ENCODE assay signal across 14 cellular contexts in genomic region chr1:119660253-119661078, GRCh38. TPM values are rescaled to one million over a fixed set of nuclear protein-coding genes. Genes with fewer than 3 reads are reported as not detected.
DNase-seq lines count a peak whose midpoint lies in the region; ATAC-seq, FAIRE-seq and TF ChIP-seq lines count a peak whose summit lies in the region.
"Had no signal": no experiment of that assay in that cellular context is flagged by ENCODE, and none has a peak within 500 bp of the region (broad histone marks: within the 10 kb centered on the region; RNA-seq: fewer than 3 reads in every experiment).

No MANE protein-coding gene starts in this region.

- no peaks in the 10 kb centered on the region for H3K9me3 Mint-ChIP-seq in CD4-positive, alpha-beta T cell

- H3K4me3 ChIP-seq in liver (ENCODE audit: low read depth in 1 of 3, low read length in 3 of 3) = peak overlapping the region in 1 of 3 donors; percentile 17
- no peak overlapping the region for H3K4me3 ChIP-seq in heart right ventricle
- H3K4me3 ChIP-seq: HAP-1, K562 had no signal

- intact Hi-C loops in CD4-positive, alpha-beta T cell (cut with DNase I, micrococcal nuclease) = no loop called here
- intact Hi-C loops in heart right ventricle (cut with DNase I) = loop anchor here in 2 of 10 donors (5.0 kb wide), 1 partner anchor 48 kb away; no protein-coding TSS in a partner anchor

- peak; percentile 57 for ATAC-seq in GM21737 (IDR thresholded peaks at IDR 0.05; ENCODE audit: unreplicated experiment)
- peak; percentile 52 for ATAC-seq in HG03460 (IDR thresholded peaks at IDR 0.05; ENCODE audit: unreplicated experiment)
- ATAC-seq in CD4-positive, alpha-beta T cell (ENCODE audit: poor library complexity) = no peak
- no peak for ATAC-seq in heart right ventricle
- ATAC-seq: K562 had no signal

- CTCF ChIA-PET in CD4-positive, alpha-beta T cell (lab: Charles Lee) = interaction anchor here (1.5 kb wide), 1 partner anchor 9 kb away, joined by 3 read pairs; no protein-coding TSS in a partner anchor

- H3K4me1 ChIP-seq in liver (ENCODE audit: control insufficient read depth in 4 of 4, insufficient read depth in 4 of 4, low read length in 3 of 4) (peaks cover 0 to 16% (median 6%) of the 10 kb centered on the region in 4 donors), heart right ventricle (peaks cover 0 to 13% (median 0%) of the 10 kb centered on the region in 9 donors)

- no peak overlapping the region for H3K4me3 Mint-ChIP-seq in CD4-positive, alpha-beta T cell

- H3K9ac ChIP-seq in liver (ENCODE audit: low read depth in 1 of 2, low read length in 2 of 2) = peak overlapping the region in 1 of 2 donors; percentile 39

- peak; percentile 17 to 34 for TF ChIP-seq RAD21 in liver (IDR thresholded peaks at IDR 0.05)

- 38% methylated on average over 5 of the region's 5 CpGs for WGBS in liver
- WGBS in heart right ventricle, 2 donors = 79 to 81% methylated on average over 5 of the region's 5 CpGs

- DNase-seq in GM18507 (ENCODE audit: extremely low spot score, insufficient read length, low read depth) (no peak), germinal center (ENCODE audit: low spot score) (no peak), hippocampal formation (lab: John Stamatoyannopoulos, UW) (no peak), heart right ventricle (no peak)
- no peak for DNase-seq in CD4-positive, alpha-beta T cell
- DNase-seq: amniotic stem cell; NCI-H226; stimulated activated CD4-positive, alpha-beta T cell treated with anti-CD3 and anti-CD28 coated beads, Interleukin-2, amount 100 ng/mL, for 24 hours; substantia nigra had no signal

- H3K27ac ChIP-seq in liver (ENCODE audit: low read depth in 1 of 2, low read length in 2 of 2) = peak overlapping the region; percentile 54 to 56
- no peak overlapping the region for H3K27ac ChIP-seq in CD4-positive, alpha-beta T cell (ENCODE audit: low read depth, low read length)
- H3K27ac ChIP-seq in heart right ventricle = peak overlapping the region in 1 of 10 donors; percentile 5

- no peaks in the 10 kb centered on the region for H3K27me3 ChIP-seq in liver (ENCODE audit: control insufficient read depth in 4 of 4, insufficient read depth in 4 of 4, low read length in 3 of 4)
- peaks cover 8% of the 10 kb centered on the region for H3K27me3 ChIP-seq in CD4-positive, alpha-beta T cell (ENCODE audit: control insufficient read depth, insufficient read depth, low read length)
- H3K27me3 ChIP-seq in heart right ventricle = no peaks in the 10 kb centered on the region

- POLR2A ChIA-PET in CD4-positive, alpha-beta T cell (lab: Charles Lee) = no interaction called here

- peak; percentile 91 for FAIRE-seq in GM18507 (lab: Jason Lieb, UNC)
- FAIRE-seq: K562 had no signal

- H3K36me3 Mint-ChIP-seq in CD4-positive, alpha-beta T cell (ENCODE audit: low read depth) = no peaks in the 10 kb centered on the region

- H3K36me3 ChIP-seq in liver (ENCODE audit: control insufficient read depth in 4 of 4, insufficient read depth in 3 of 4, low read depth in 1 of 4, low read length in 3 of 4) = no peaks in the 10 kb centered on the region
- H3K36me3 ChIP-seq in heart right ventricle = no peaks in the 10 kb centered on the region
- H3K36me3 ChIP-seq: HAP-1 had no signal

- TF ChIP-seq CTCF in liver (IDR thresholded peaks at IDR 0.05; ENCODE audit: low read depth, low read length, missing input control) (no peak), heart right ventricle (IDR thresholded peaks at IDR 0.05) (no peak)
- TF ChIP-seq CTCF in CD4-positive, alpha-beta T cell (IDR thresholded peaks at IDR 0.05) = no peak

- peaks cover 36% of the 10 kb centered on the region for H3K27me3 Mint-ChIP-seq in CD4-positive, alpha-beta T cell

- H3K27ac Mint-ChIP-seq in CD4-positive, alpha-beta T cell = no peak overlapping the region

- H3K9me3 ChIP-seq in liver (ENCODE audit: control insufficient read depth in 4 of 4, low read length in 3 of 4) = no peaks in the 10 kb centered on the region
- H3K9me3 ChIP-seq in CD4-positive, alpha-beta T cell (ENCODE audit: control insufficient read depth, low read length) = no peaks in the 10 kb centered on the region
- no peaks in the 10 kb centered on the region for H3K9me3 ChIP-seq in heart right ventricle
- H3K9me3 ChIP-seq: HAP-1 had no signal

- H3K4me1 Mint-ChIP-seq in CD4-positive, alpha-beta T cell (ENCODE audit: low read depth) = no peaks in the 10 kb centered on the region

TF ChIP-seq in liver, 16 proteins besides CTCF, POLR2A, EP300 and RAD21:
- TF ChIP-seq SP1 (IDR thresholded peaks at IDR 0.05) (peak; percentile 59), ZBTB33 (IDR thresholded peaks at IDR 0.05) (no peak), HNF4A (conservative IDR thresholded peaks at IDR 0.05) (peak; percentile 36 to 44), REST (IDR thresholded peaks at IDR 0.05) (peak; percentile 67), RXRA (IDR thresholded peaks at IDR 0.05) (peak in 1 of 2 donors; percentile 26)

RNA-seq across cellular contexts. Expression of gene ZNF697, which starts 12.4 kb away (rescaled TPM):
- total RNA-seq in liver = 1 to 10 TPM; 4.4 to 4.5 TPM
- 1 to 10 TPM in 1 of 2 donors, under 1 TPM in 1; 0.89 to 2.1 TPM for polyA plus RNA-seq in liver
- under 1 TPM; 0.05 to 0.06 TPM for total RNA-seq in CD4-positive, alpha-beta T cell
- 10 to 100 TPM in 7 of 10 donors, 1 to 10 TPM in 3; 7.7 to 14.1 (median 10.4) TPM for total RNA-seq in heart right ventricle
- polyA plus RNA-seq in heart right ventricle = 1 to 10 TPM; 2.3 to 3.1 TPM

RNA-seq across cellular contexts. Expression of gene PHGDH, which starts 51.3 kb away (rescaled TPM):
- total RNA-seq in liver (10 to 100 TPM; 48.0 to 59.7 TPM), heart right ventricle (1 to 10 TPM; 3.8 to 8.9 (median 5.0) TPM)
- polyA plus RNA-seq in liver (100 to 1,000 TPM; 101 to 178 TPM), heart right ventricle (10 to 100 TPM in 1 of 2 donors, 1 to 10 TPM in 1; 4.5 to 23.4 TPM)
- 1 to 10 TPM; 6.0 to 7.5 TPM for total RNA-seq in CD4-positive, alpha-beta T cell

Comparison
In these comparisons a context has a peak if more than half of its experiments do, and no peak if none do; other contexts are left out.
1. ATAC-seq: peak in GM21737 (single experiment) and HG03460 (single experiment); none in CD4-positive, alpha-beta T cell (single experiment) and heart right ventricle (0 of 8).
2. RNA of gene ZNF697, which starts 12.4 kb away (total RNA-seq): 7.7 to 14.1 TPM in heart right ventricle and 4.4 to 4.5 TPM in liver; 0.05 to 0.06 TPM in CD4-positive, alpha-beta T cell; every median in the first group is over 4 times any median in the second.
3. RNA of gene PHGDH, which starts 51.3 kb away (total RNA-seq): 48.0 to 59.7 TPM in liver; 6.0 to 7.5 TPM in CD4-positive, alpha-beta T cell and 3.8 to 8.9 TPM in heart right ventricle; every median in the first group is over 4 times any median in the second.